In genomic region chr5:141941779-141942178, GRCh38 we compare ENCODE assay signal across 18 cellular contexts. TPM values are rescaled to one million over a fixed set of nuclear protein-coding genes. Genes with fewer than 3 reads are reported as not detected.
DNase-seq lines count a peak whose midpoint lies in the region; ATAC-seq and TF ChIP-seq lines count a peak whose summit lies in the region.
"Had no signal": no experiment of that assay in that cellular context is flagged by ENCODE, and none has a peak within 500 bp of the region (broad histone marks: within the 10 kb centered on the region; RNA-seq: fewer than 3 reads in every experiment).

No MANE protein-coding gene starts in this region.

- H3K36me3 ChIP-seq in heart right ventricle (peaks cover 0 to 65% (median 26%) of the 10 kb centered on the region in 9 donors), upper lobe of left lung (peaks cover 2 to 42% (median 26%) of the 10 kb centered on the region in 4 donors)

- H3K4me1 Mint-ChIP-seq in natural killer cell treated with Interleukin-12 subunit alpha and Interleukin-12 subunit beta and Interleukin-15 and Interleukin-18, amount 100 ng/mL, for 72 hours (ENCODE audit: low read depth in 2 of 2): peaks cover 18 to 24% of the 10 kb centered on the region in 2 donors
- H3K4me1 Mint-ChIP-seq: naive B cell had no signal

- WGBS in heart right ventricle, 2 donors: 80 to 85% methylated on average over 6 of the region's 6 CpGs
- 59 to 65% methylated on average over 6 of the region's 6 CpGs for WGBS in upper lobe of left lung, 2 donors

- TF ChIP-seq POLR2A in upper lobe of left lung (IDR thresholded peaks at IDR 0.05): no peak

- H3K27ac Mint-ChIP-seq in natural killer cell treated with Interleukin-12 subunit alpha and Interleukin-12 subunit beta and Interleukin-15 and Interleukin-18, amount 100 ng/mL, for 72 hours: peak overlapping the region; percentile 63 to 88

- ATAC-seq in heart right ventricle (no peak), left cardiac atrium (no peak), upper lobe of left lung (ENCODE audit: low FRiP score in 2 of 2) (no peak), HG02623 (IDR thresholded peaks at IDR 0.05; ENCODE audit: unreplicated experiment) (no peak), GM18511 (IDR thresholded peaks at IDR 0.05; ENCODE audit: unreplicated experiment) (no peak)
- no peak for ATAC-seq in natural killer cell treated with Interleukin-12 subunit alpha and Interleukin-12 subunit beta and Interleukin-15 and Interleukin-18, amount 100 ng/mL, for 72 hours
- ATAC-seq: esophagus mucosa had no signal

- no peaks in the 10 kb centered on the region for H3K9me3 ChIP-seq in heart right ventricle
- no peaks in the 10 kb centered on the region for H3K9me3 ChIP-seq in upper lobe of left lung
- H3K9me3 ChIP-seq: body of pancreas, transverse colon had no signal

- H3K9me3 Mint-ChIP-seq in natural killer cell treated with Interleukin-12 subunit alpha and Interleukin-12 subunit beta and Interleukin-15 and Interleukin-18, amount 100 ng/mL, for 72 hours: no peaks in the 10 kb centered on the region
- H3K9me3 Mint-ChIP-seq: activated naive CD4-positive, alpha-beta T cell treated with anti-CD3 and anti-CD28 coated beads, Interleukin-2, amount 50 U/mL, for 72 hours; CD8-positive, alpha-beta memory T cell; naive B cell had no signal

- H3K4me3 ChIP-seq in heart right ventricle: no peak overlapping the region
- H3K4me3 ChIP-seq in upper lobe of left lung: no peak overlapping the region
- H3K4me3 ChIP-seq: body of pancreas, transverse colon had no signal

- no peak for TF ChIP-seq EP300 in upper lobe of left lung (IDR thresholded peaks at IDR 0.05)

- no peaks in the 10 kb centered on the region for H3K27me3 Mint-ChIP-seq in natural killer cell treated with Interleukin-12 subunit alpha and Interleukin-12 subunit beta and Interleukin-15 and Interleukin-18, amount 100 ng/mL, for 72 hours
- H3K27me3 Mint-ChIP-seq: CD8-positive, alpha-beta memory T cell; naive B cell had no signal

- H3K4me1 ChIP-seq in heart right ventricle (peaks cover 2 to 54% (median 45%) of the 10 kb centered on the region in 9 donors), upper lobe of left lung (peaks cover 21 to 37% (median 35%) of the 10 kb centered on the region in 4 donors)
- H3K4me1 ChIP-seq: body of pancreas had no signal

- TF ChIP-seq CTCF in heart right ventricle (IDR thresholded peaks at IDR 0.05): no peak
- no peak for TF ChIP-seq CTCF in upper lobe of left lung (IDR thresholded peaks at IDR 0.05)

- H3K27me3 ChIP-seq in heart right ventricle: no peaks in the 10 kb centered on the region
- no peaks in the 10 kb centered on the region for H3K27me3 ChIP-seq in upper lobe of left lung
- H3K27me3 ChIP-seq: body of pancreas, transverse colon had no signal

- H3K4me3 Mint-ChIP-seq in natural killer cell treated with Interleukin-12 subunit alpha and Interleukin-12 subunit beta and Interleukin-15 and Interleukin-18, amount 100 ng/mL, for 72 hours: peak overlapping the region; percentile 32
- H3K4me3 Mint-ChIP-seq: CD8-positive, alpha-beta memory T cell; naive B cell had no signal

- intact Hi-C loops in heart right ventricle (cut with DNase I) (no loop called here), left cardiac atrium (cut with DNase I) (no loop called here)

- H3K36me3 Mint-ChIP-seq in natural killer cell treated with Interleukin-12 subunit alpha and Interleukin-12 subunit beta and Interleukin-15 and Interleukin-18, amount 100 ng/mL, for 72 hours: no peaks in the 10 kb centered on the region
- H3K36me3 Mint-ChIP-seq: activated naive CD4-positive, alpha-beta T cell treated with anti-CD3 and anti-CD28 coated beads, Interleukin-2, amount 50 U/mL, for 72 hours; naive B cell had no signal

- DNase-seq in heart right ventricle (no peak), left cardiac atrium (no peak), upper lobe of left lung (no peak), NCI-H187 (lab: John Stamatoyannopoulos, UW) (no peak)
- DNase-seq in natural killer cell treated with Interleukin-12 subunit alpha and Interleukin-12 subunit beta and Interleukin-15 and Interleukin-18, amount 100 ng/mL, for 72 hours (ENCODE audit: low spot score): no peak
- DNase-seq: activated CD4-positive, alpha-beta T cell treated with anti-CD3 and anti-CD28 coated beads, Interleukin-2, amount 50 U/mL, for 4 hours; activated T-cell treated with anti-CD3 and anti-CD28 coated beads, Interleukin-2, amount 50 U/mL, for 48 hours; body of pancreas; CD8-positive, alpha-beta memory T cell; DMS79; naive B cell; NCI-H1694 treated with DMSO at 0.1 percent for 48 hours; transverse colon had no signal

- H3K27ac ChIP-seq in heart right ventricle (peak overlapping the region in 8 of 10 donors; percentile 16 to 77 (median 56)), cingulate gyrus (ENCODE audit: low read depth, low read length) (peak overlapping the region; percentile 49), upper lobe of left lung (peak overlapping the region; percentile 59 to 85 (median 66))

RNA-seq across cellular contexts. Expression of gene PCDH12, which starts 16.2 kb away (rescaled TPM):
- 10 to 100 TPM in 5 of 10 donors, 1 to 10 TPM in 5; 4.9 to 16.6 (median 9.6) TPM for total RNA-seq in heart right ventricle
- 1 to 10 TPM; 3.6 to 3.7 TPM for polyA plus RNA-seq in heart right ventricle
- 1 to 10 TPM; 5.4 to 10.0 TPM for total RNA-seq in left cardiac atrium
- total RNA-seq in natural killer cell treated with Interleukin-12 subunit alpha and Interleukin-12 subunit beta and Interleukin-15 and Interleukin-18, amount 100 ng/mL, for 72 hours: 1 to 10 TPM in 1 of 2 donors, under 1 TPM in 1; 0.28 to 1.3 TPM
- 10 to 100 TPM in 3 of 6 donors, 1 to 10 TPM in 3; 2.1 to 26.0 (median 10.7) TPM for total RNA-seq in upper lobe of left lung

RNA-seq across cellular contexts. Expression of gene DELE1, which starts 18.1 kb away (rescaled TPM):
- total RNA-seq in heart right ventricle (100 to 1,000 TPM in 6 of 10 donors, 10 to 100 TPM in 4; 82.1 to 192 (median 141) TPM), left cardiac atrium (10 to 100 TPM; 79.9 to 85.5 TPM), upper lobe of left lung (100 to 1,000 TPM in 1 of 6 donors, 10 to 100 TPM in 5; 59.4 to 151 (median 87.5) TPM)
- polyA plus RNA-seq in heart right ventricle: 10 to 100 TPM; 50.1 to 69.8 TPM
- total RNA-seq in natural killer cell treated with Interleukin-12 subunit alpha and Interleukin-12 subunit beta and Interleukin-15 and Interleukin-18, amount 100 ng/mL, for 72 hours: 10 to 100 TPM; 70.9 to 93.6 TPM

RNA-seq across cellular contexts. Expression of gene RNF14, which starts 27.1 kb away (rescaled TPM):
- total RNA-seq in heart right ventricle: 100 to 1,000 TPM in 6 of 10 donors, 10 to 100 TPM in 4; 84.6 to 130 (median 102) TPM
- 10 to 100 TPM; 20.3 to 44.9 TPM for polyA plus RNA-seq in heart right ventricle
- 10 to 100 TPM; 71.8 to 87.4 TPM for total RNA-seq in left cardiac atrium
- total RNA-seq in natural killer cell treated with Interleukin-12 subunit alpha and Interleukin-12 subunit beta and Interleukin-15 and Interleukin-18, amount 100 ng/mL, for 72 hours: 10 to 100 TPM; 38.2 to 43.5 TPM
- 10 to 100 TPM; 20.3 to 54.6 (median 44.3) TPM for total RNA-seq in upper lobe of left lung
